Comparison of ENCODE assay signal across 17 cellular contexts in the genomic region with DNA sequence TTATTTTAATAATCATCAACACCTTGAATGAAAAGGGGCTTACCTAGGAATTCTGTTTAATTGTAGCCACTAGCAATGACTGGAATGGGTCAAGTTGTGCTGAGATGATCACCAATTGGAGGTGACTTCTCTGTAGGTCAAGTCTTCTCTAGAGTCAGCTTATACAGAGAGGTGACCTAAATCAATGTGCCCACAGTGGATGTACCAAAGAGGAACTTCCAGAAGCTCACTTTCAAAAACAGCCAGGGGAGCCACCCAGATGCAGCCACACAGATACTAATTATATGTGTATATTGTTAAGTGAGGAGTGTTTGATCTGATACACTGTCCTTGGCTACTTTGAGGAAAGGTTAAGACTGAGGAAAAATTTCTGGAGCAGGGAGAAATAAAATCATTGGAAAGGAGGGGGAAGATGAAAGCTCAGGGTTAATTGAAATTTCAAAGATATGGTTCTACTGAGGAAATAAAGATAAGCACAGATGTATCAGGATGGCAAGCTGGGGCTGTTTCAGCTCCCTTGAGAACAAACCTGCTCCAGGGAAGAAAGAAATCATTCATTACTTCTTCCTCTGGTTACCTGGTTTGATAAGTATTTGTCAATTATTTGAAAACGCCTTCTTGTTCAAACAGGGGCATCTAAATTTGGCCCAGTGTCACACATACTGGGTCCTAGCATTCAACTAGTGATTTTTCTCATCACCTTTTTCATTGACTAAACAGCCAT. TPM values are rescaled to one million over a fixed set of nuclear protein-coding genes. Genes with fewer than 3 reads are reported as not detected.
DNase-seq lines count a peak whose midpoint lies in the region; ATAC-seq, FAIRE-seq and TF ChIP-seq lines count a peak whose summit lies in the region.
"Had no signal": no experiment of that assay in that cellular context is flagged by ENCODE, and none has a peak within 500 bp of the region (broad histone marks: within the 10 kb centered on the region; RNA-seq: fewer than 3 reads in every experiment).

No MANE protein-coding gene starts in this region.

- intact Hi-C loops in OCI-LY7 (cut with micrococcal nuclease; ENCODE audit: unreplicated experiment) (no loop called here), colonic mucosa (cut with DNase I) (no loop called here)

- H3K9me3 Mint-ChIP-seq in activated naive CD4-positive, alpha-beta T cell treated with anti-CD3 and anti-CD28 coated beads, Interleukin-2, amount 10 ng/mL, durations not matched to agents 7 days and 5 days = no peaks in the 10 kb centered on the region
- H3K9me3 Mint-ChIP-seq in stimulated activated naive B cell treated with anti-CD40 and anti-IgM and Interleukin-4, amounts not matched to agents 10 μg/mL and 1 μg/mL and 100 μg/mL, for 72 hours = no peaks in the 10 kb centered on the region
- H3K9me3 Mint-ChIP-seq: nephron had no signal

- no peak for DNase-seq in activated naive CD4-positive, alpha-beta T cell treated with anti-CD3 and anti-CD28 coated beads, Interleukin-2, amount 10 ng/mL, durations not matched to agents 7 days and 5 days
- no peak for DNase-seq in activated naive CD4-positive, alpha-beta T cell treated with anti-CD3 and anti-CD28 coated beads, Interleukin-2, amount 50 U/mL, for 16 hours
- DNase-seq in OCI-LY7 (ENCODE audit: low spot score) (no peak), colonic mucosa (no peak), activated gamma-delta T cell treated with Interleukin-2 at 50 U/mL for 16 hours (no peak), urothelium cell line (ENCODE audit: low spot score) (no peak)
- DNase-seq in stimulated activated naive B cell treated with anti-CD40 and anti-IgM and Interleukin-4, amounts not matched to agents 10 μg/mL and 1 μg/mL and 100 μg/mL, for 72 hours = no peak
- DNase-seq: glutamatergic neuron, kidney glomerular epithelial cell, NCI-H1436 treated with DMSO at 0.1 percent for 48 hours, NCI-H510A treated with DMSO at 0.1 percent for 48 hours, RPMI8226, T1000 had no signal

- FAIRE-seq in urothelium cell line (lab: Jason Lieb, UNC) = no peak
- FAIRE-seq: bronchial epithelial cell had no signal

- no peaks in the 10 kb centered on the region for H3K27me3 ChIP-seq in colonic mucosa

- peaks cover 24% of the 10 kb centered on the region for H3K4me1 ChIP-seq in OCI-LY7 (ENCODE audit: insufficient read depth, low read length, poor library complexity, severe bottlenecking)
- no peaks in the 10 kb centered on the region for H3K4me1 ChIP-seq in colonic mucosa

- CTCF ChIA-PET in activated naive CD4-positive, alpha-beta T cell treated with anti-CD3 and anti-CD28 coated beads, Interleukin-2, amount 10 ng/mL, durations not matched to agents 7 days and 5 days (lab: Charles Lee) = interaction anchor here (0.7 to 1.5 kb wide), 4 partner anchors 14 to 133 kb away, joined by 3 to 4 read pairs (median 3); no protein-coding TSS in a partner anchor
- CTCF ChIA-PET in OCI-LY7 (lab: Charles Lee; ENCODE audit: unreplicated experiment) = interaction anchor here (0.6 kb wide), 1 partner anchor 258 kb away, joined by 8 read pairs; no protein-coding TSS in a partner anchor

- POLR2A ChIA-PET in OCI-LY7 (lab: Charles Lee) = interaction anchor here (1.6 kb wide), 1 partner anchor 27 kb away, joined by 7 read pairs; no protein-coding TSS in a partner anchor

- H3K9me3 ChIP-seq in OCI-LY7 (ENCODE audit: low read length) (no peaks in the 10 kb centered on the region), colonic mucosa (no peaks in the 10 kb centered on the region)

- peaks cover 6% of the 10 kb centered on the region; the same call in 1 of the 2 replicates for H4K20me1 ChIP-seq in OCI-LY7 (ENCODE audit: insufficient read depth, low read length)

- peaks cover 86% of the 10 kb centered on the region for H3K4me1 Mint-ChIP-seq in activated naive CD4-positive, alpha-beta T cell treated with anti-CD3 and anti-CD28 coated beads, Interleukin-2, amount 10 ng/mL, durations not matched to agents 7 days and 5 days
- peaks cover 48 to 67% of the 10 kb centered on the region in 2 donors for H3K4me1 Mint-ChIP-seq in stimulated activated naive B cell treated with anti-CD40 and anti-IgM and Interleukin-4, amounts not matched to agents 10 μg/mL and 1 μg/mL and 100 μg/mL, for 72 hours

- H3K27me3 Mint-ChIP-seq in activated naive CD4-positive, alpha-beta T cell treated with anti-CD3 and anti-CD28 coated beads, Interleukin-2, amount 10 ng/mL, durations not matched to agents 7 days and 5 days = no peaks in the 10 kb centered on the region
- H3K27me3 Mint-ChIP-seq in stimulated activated naive B cell treated with anti-CD40 and anti-IgM and Interleukin-4, amounts not matched to agents 10 μg/mL and 1 μg/mL and 100 μg/mL, for 72 hours = no peaks in the 10 kb centered on the region

- H3K9ac ChIP-seq in colonic mucosa (ENCODE audit: low read depth in 2 of 2, low read length in 2 of 2) = no peak overlapping the region

- H3K4me3 ChIP-seq in OCI-LY7 (ENCODE audit: low read depth, low read length, poor library complexity, severe bottlenecking) (no peak overlapping the region), colonic mucosa (no peak overlapping the region)

- peak overlapping the region; percentile 63; the same call in 1 of the 2 replicates for H3K4me2 ChIP-seq in OCI-LY7 (ENCODE audit: low read length)

- H3K27ac Mint-ChIP-seq in activated naive CD4-positive, alpha-beta T cell treated with anti-CD3 and anti-CD28 coated beads, Interleukin-2, amount 10 ng/mL, durations not matched to agents 7 days and 5 days = peak overlapping the region; percentile 84
- peak overlapping the region; percentile 98 for H3K27ac Mint-ChIP-seq in stimulated activated naive B cell treated with anti-CD40 and anti-IgM and Interleukin-4, amounts not matched to agents 10 μg/mL and 1 μg/mL and 100 μg/mL, for 72 hours
- H3K27ac Mint-ChIP-seq: nephron had no signal

- no TSS peak for BruUV-seq in OCI-LY7 (replicated peaks; lab: Mats Ljungman, UMichigan)

- H3K36me3 Mint-ChIP-seq in activated naive CD4-positive, alpha-beta T cell treated with anti-CD3 and anti-CD28 coated beads, Interleukin-2, amount 10 ng/mL, durations not matched to agents 7 days and 5 days = peaks cover 35% of the 10 kb centered on the region
- peaks cover 51 to 74% of the 10 kb centered on the region in 2 donors for H3K36me3 Mint-ChIP-seq in stimulated activated naive B cell treated with anti-CD40 and anti-IgM and Interleukin-4, amounts not matched to agents 10 μg/mL and 1 μg/mL and 100 μg/mL, for 72 hours

- no peaks in the 10 kb centered on the region for H3K79me2 ChIP-seq in OCI-LY7 (ENCODE audit: insufficient read depth, low read depth, low read length)

- H3K27ac ChIP-seq in OCI-LY7 (ENCODE audit: low read depth, low read length, poor library complexity, severe bottlenecking) (no peak overlapping the region), colonic mucosa (peak overlapping the region; percentile 22)

- TF ChIP-seq CTCF in OCI-LY7 (conservative IDR thresholded peaks at IDR 0.05; ENCODE audit: low read length) (no peak), colonic mucosa (IDR thresholded peaks at IDR 0.05) (no peak)

- no peak overlapping the region for H2AFZ ChIP-seq in OCI-LY7 (ENCODE audit: low read length)

- no peaks in the 10 kb centered on the region for H3K9me2 ChIP-seq in OCI-LY7 (ENCODE audit: insufficient read depth, low read length)

- H3K36me3 ChIP-seq in OCI-LY7 (ENCODE audit: insufficient read depth, low read length) (no peaks in the 10 kb centered on the region), colonic mucosa (no peaks in the 10 kb centered on the region)

- peak overlapping the region; percentile 1 for H3K4me3 Mint-ChIP-seq in activated naive CD4-positive, alpha-beta T cell treated with anti-CD3 and anti-CD28 coated beads, Interleukin-2, amount 10 ng/mL, durations not matched to agents 7 days and 5 days
- H3K4me3 Mint-ChIP-seq in stimulated activated naive B cell treated with anti-CD40 and anti-IgM and Interleukin-4, amounts not matched to agents 10 μg/mL and 1 μg/mL and 100 μg/mL, for 72 hours = peak overlapping the region; percentile 98 to 99
- H3K4me3 Mint-ChIP-seq: nephron had no signal

- peak; percentile 64 to 76 for ATAC-seq in stimulated activated naive B cell treated with anti-CD40 and anti-IgM and Interleukin-4, amounts not matched to agents 10 μg/mL and 1 μg/mL and 100 μg/mL, for 72 hours (replicated peaks)
- no peak for ATAC-seq in GM18519 (IDR thresholded peaks at IDR 0.05; ENCODE audit: low FRiP score, unreplicated experiment)
- ATAC-seq: sciatic nerve had no signal

RNA-seq across cellular contexts. Expression of a gene that starts 5.1 kb away (rescaled TPM):
- not detected in 2 replicates for total RNA-seq in OCI-LY7 (2014; rRNA removed; shearing (Covaris generic))
- total RNA-seq in OCI-LY7 (2022) = not detected in 2 replicates
- 1 to 10 TPM; 1.5 to 8.3 TPM for total RNA-seq in colonic mucosa
- total RNA-seq: bronchial epithelial cell had no signal

RNA-seq across cellular contexts. Expression of a gene that starts 43.9 kb away (rescaled TPM):
- 6.6 and 13.7 TPM in 2 replicates for total RNA-seq in OCI-LY7 (2014; rRNA removed; shearing (Covaris generic))
- 10.9 and 15.1 TPM in 2 replicates for total RNA-seq in OCI-LY7 (2022)
- under 1 TPM in 1 of 2 donors, not detected in 1; 0.35 TPM for total RNA-seq in colonic mucosa
- total RNA-seq: bronchial epithelial cell, sciatic nerve had no signal

Comparison
In these comparisons a context has a peak if more than half of its experiments do, and no peak if none do; other contexts are left out.
1. RNA of a gene that starts 43.9 kb away (total RNA-seq): 6.6 to 15.1 TPM in OCI-LY7; 0.35 TPM in colonic mucosa; every median in the first group is over 4 times any median in the second.